ENCODE assay signal across 11 cellular contexts in the genomic region with DNA sequence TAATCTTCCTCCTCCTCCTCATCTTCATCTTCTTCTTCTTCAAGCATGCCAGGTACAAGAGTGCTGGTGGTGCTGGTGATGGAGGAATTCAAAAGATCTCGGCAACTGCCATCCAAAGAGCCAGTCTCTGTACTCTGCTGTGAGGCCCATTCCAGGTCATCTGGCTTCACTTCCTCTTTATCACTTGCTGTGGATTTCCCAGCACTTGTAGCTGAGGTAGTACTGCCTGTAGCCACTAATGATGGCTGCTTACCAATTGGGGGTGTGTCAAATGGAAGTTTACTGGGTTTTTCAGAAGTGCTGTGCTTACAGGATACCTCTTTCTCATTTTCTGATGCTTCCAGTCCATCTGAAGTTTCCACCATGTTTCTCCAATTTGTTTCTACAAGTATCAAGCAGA. TPM values are rescaled to one million over a fixed set of nuclear protein-coding genes. Genes with fewer than 3 reads are reported as not detected.
DNase-seq lines count a peak whose midpoint lies in the region; ATAC-seq, FAIRE-seq and TF ChIP-seq lines count a peak whose summit lies in the region.
"Had no signal": no experiment of that assay in that cellular context is flagged by ENCODE, and none has a peak within 500 bp of the region (broad histone marks: within the 10 kb centered on the region; RNA-seq: fewer than 3 reads in every experiment).

No MANE protein-coding gene starts in this region.

- FAIRE-seq in HepG2 (lab: Jason Lieb, UNC) = no peak
- FAIRE-seq: islet of Langerhans had no signal

- POLR2A ChIA-PET in HepG2 (lab: Yijun Ruan, JAX) = no interaction called here

- H4K20me1 ChIP-seq in HepG2 (ENCODE audit: insufficient read depth, low read length) = no peaks in the 10 kb centered on the region

- no peak for DNase-seq in right lobe of liver
- no peak for DNase-seq in HepG2 (ENCODE audit: low spot score)
- DNase-seq in SIG-M5 (lab: John Stamatoyannopoulos, UW) = peak; percentile 18
- no peak for DNase-seq in putamen (ENCODE audit: low spot score)
- no peak for DNase-seq in left colon
- DNase-seq in NCI-H2227 treated with DMSO at 0.1 percent for 48 hours (lab: John Stamatoyannopoulos, UW) = no peak
- DNase-seq: activated naive CD8-positive, alpha-beta T cell treated with anti-CD3 and anti-CD28 coated beads, Interleukin-2, amount 10 ng/mL, durations not matched to agents 7 days and 5 days; NCI-H226 had no signal

- in situ Hi-C loops in HepG2 (cut with HindIII; ENCODE audit: extremely low pct_ligation_motif_present, low pct_unique_long_range_greater_than_20kb) = no loop called here

- no peaks in the 10 kb centered on the region for H3K79me2 ChIP-seq in HepG2 (ENCODE audit: insufficient read depth, low read length)

- H3K4me1 ChIP-seq in right lobe of liver = peaks cover 0 to 4% (median 0%) of the 10 kb centered on the region in 4 donors
- no peaks in the 10 kb centered on the region for H3K4me1 ChIP-seq in HepG2 (ENCODE audit: insufficient read depth, low read length)

- H3K9me3 ChIP-seq in right lobe of liver (no peaks in the 10 kb centered on the region), HepG2 (ENCODE audit: low read length) (no peaks in the 10 kb centered on the region)

- H2AFZ ChIP-seq in HepG2 (ENCODE audit: low read length) = no peak overlapping the region

- intact Hi-C loops in right lobe of liver (cut with DNase I) (no loop called here), HepG2 (cut with micrococcal nuclease; ENCODE audit: unreplicated experiment) (no loop called here), left colon (cut with DNase I, micrococcal nuclease) (no loop called here)

- H3K4me3 ChIP-seq in right lobe of liver (no peak overlapping the region), HepG2 (replicated peaks in 1 of 3; ENCODE audit: insufficient read depth in 1 of 3, low read depth in 2 of 3, low read length in 3 of 3) (no peak overlapping the region)

- TF ChIP-seq EP300 in HepG2 (IDR thresholded peaks at IDR 0.05; ENCODE audit: low read depth in 2 of 2, low read length in 2 of 2) = no peak
- TF ChIP-seq EP300 in HepG2 (CRISPR knock-in tag; IDR thresholded peaks at IDR 0.05; ENCODE audit: borderline replicate concordance) = no peak

- CTCF ChIA-PET in HepG2 (lab: Yijun Ruan, JAX; ENCODE audit: low intra/inter-chr PET ratio, low total read pairs) = no interaction called here

- TF ChIP-seq POLR2A in right lobe of liver (IDR thresholded peaks at IDR 0.05) (no peak), HepG2 (IDR thresholded peaks at IDR 0.05; ENCODE audit: insufficient read depth in 1 of 2, low read depth in 2 of 2, low read length in 2 of 2) (no peak)

- ATAC-seq in right lobe of liver (peak in 3 of 4 donors; percentile 40 to 45 (median 43)), HepG2 (no peak), HG03108 (IDR thresholded peaks at IDR 0.05; ENCODE audit: unreplicated experiment) (peak; percentile 69), esophagus mucosa (no peak), left colon (no peak)

- H3K4me2 ChIP-seq in HepG2 (ENCODE audit: low read depth, low read length) = no peak overlapping the region

- H3K27me3 ChIP-seq in right lobe of liver = no peaks in the 10 kb centered on the region
- H3K27me3 ChIP-seq in HepG2 (ENCODE audit: control insufficient read depth in 1 of 2, insufficient read depth in 2 of 2, low read length in 2 of 2) = no peaks in the 10 kb centered on the region

- H3K27ac ChIP-seq in right lobe of liver (no peak overlapping the region), HepG2 (ENCODE audit: extremely low read length, insufficient read depth, low read length) (no peak overlapping the region)

- TF ChIP-seq RAD21 in HepG2 (CRISPR knock-in tag; IDR thresholded peaks at IDR 0.05) = no peak

- TF ChIP-seq CTCF in right lobe of liver (IDR thresholded peaks at IDR 0.05) (no peak), HepG2 (CRISPR knock-in tag; IDR thresholded peaks at IDR 0.05) (no peak)

- WGBS in right lobe of liver (ENCODE audit: insufficient coverage, low coverage, low lambda C conversion rate, missing lambda C conversion rate) = 88% methylated on average over 1 of the region's 1 CpG
- WGBS in HepG2 (ENCODE audit: low lambda C conversion rate) = 94% methylated on average over 1 of the region's 1 CpG

- no peak overlapping the region for H3K9ac ChIP-seq in HepG2 (ENCODE audit: insufficient read depth, low read depth, low read length)

- H3K36me3 ChIP-seq in right lobe of liver (peaks cover 0 to 45% (median 7%) of the 10 kb centered on the region in 4 donors), HepG2 (replicated peaks in 1 of 2; ENCODE audit: control insufficient read depth in 1 of 2, insufficient read depth in 2 of 2, low read length in 2 of 2) (peaks cover 4 to 46% of the 10 kb centered on the region in 2 experiments; a peak in 4 of 5 replicates)

- BruUV-seq in HepG2 (replicated peaks; lab: Mats Ljungman, UMichigan) = no TSS peak

TF ChIP-seq in HepG2, 621 proteins besides CTCF, POLR2A, EP300 and RAD21 (continues in another document):
- TF ChIP-seq HNF4A (CRISPR knock-in tag; IDR thresholded peaks at IDR 0.05) (no peak), MAZ (IDR thresholded peaks at IDR 0.05; ENCODE audit: borderline replicate concordance, low read depth, low read length) (no peak), MAZ (CRISPR knock-in tag; IDR thresholded peaks at IDR 0.05; ENCODE audit: low read depth) (no peak)

RNA-seq across cellular contexts. Expression of gene SHC4, which starts 28.8 kb away (rescaled TPM):
- total RNA-seq in right lobe of liver = under 1 TPM in 3 of 6 experiments, not detected in 3; 0.04 to 0.87 (median 0.04) TPM
- total RNA-seq in HepG2 (2016; rRNA removed; fragmentation: Illumina TruSeq; extraction: Trizol) = 0.04 TPM in 2 replicates
- not detected in 2 replicates for total RNA-seq in HepG2 (2016; cell fraction: cytosol; rRNA removed; fragmentation: Illumina TruSeq; extraction: Trizol; ENCODE audit: low read depth)
- not detected in 2 replicates for total RNA-seq in HepG2 (2016; cell fraction: insoluble cytoplasmic fraction; rRNA removed; fragmentation: Illumina TruSeq; extraction: Trizol)
- total RNA-seq in HepG2 (2016; cell fraction: membrane; rRNA removed; fragmentation: Illumina TruSeq; extraction: Trizol) = not detected in 2 replicates
- not detected in 2 replicates for total RNA-seq in HepG2 (2016; cell fraction: nucleus; rRNA removed; fragmentation: Illumina TruSeq; extraction: Trizol)
- polyA plus RNA-seq in HepG2 (2011; rRNA removed) = 0.01 TPM in 1 of 2 replicates, not detected in the other
- not detected in 2 replicates for polyA plus RNA-seq in HepG2 (2011; cell fraction: cytosol; rRNA removed)
- polyA plus RNA-seq in HepG2 (2011; cell fraction: nucleus; rRNA removed) = 0.14 TPM in 1 of 2 replicates, not detected in the other
- polyA plus RNA-seq in HepG2 (2012) = not detected in 2 replicates
- not detected in 2 replicates for polyA plus RNA-seq in HepG2 (2016; cell fraction: cytosol; fragmentation: Illumina TruSeq; extraction: Trizol; ENCODE audit: low read depth)
- not detected in 2 replicates for polyA plus RNA-seq in HepG2 (2016; cell fraction: insoluble cytoplasmic fraction; fragmentation: Illumina TruSeq; extraction: Trizol; ENCODE audit: low read depth)
- polyA plus RNA-seq in HepG2 (2016; cell fraction: membrane; fragmentation: Illumina TruSeq; extraction: Trizol; ENCODE audit: low read depth) = not detected in 2 replicates
- not detected in 2 replicates for polyA plus RNA-seq in HepG2 (2016; cell fraction: nucleus; fragmentation: Illumina TruSeq; extraction: Trizol; ENCODE audit: insufficient read depth, low read depth)
- polyA minus RNA-seq in HepG2 (2011; rRNA and poly(A)+ RNA removed; ENCODE audit: low replicate concordance) = 1.3 TPM in 1 of 2 replicates, not detected in the other
- polyA minus RNA-seq in HepG2 (2011; cell fraction: cytosol; rRNA and poly(A)+ RNA removed) = not detected in 2 replicates
- not detected in 2 replicates for polyA minus RNA-seq in HepG2 (2011; cell fraction: nucleus; rRNA and poly(A)+ RNA removed)
- not detected for total RNA-seq in esophagus mucosa
- under 1 TPM; 0.24 to 0.81 TPM for total RNA-seq in left colon

RNA-seq across cellular contexts. Expression of gene SECISBP2L, which starts 53.7 kb away (rescaled TPM):
- total RNA-seq in right lobe of liver (10 to 100 TPM; 13.5 to 24.6 (median 19.5) TPM), HepG2 (2016; rRNA removed; fragmentation: Illumina TruSeq; extraction: Trizol) (15.6 and 21.1 TPM in 2 replicates), esophagus mucosa (19.3 TPM), left colon (10 to 100 TPM; 40.9 to 48.5 TPM)
- 3.0 and 3.6 TPM in 2 replicates for total RNA-seq in HepG2 (2016; cell fraction: cytosol; rRNA removed; fragmentation: Illumina TruSeq; extraction: Trizol; ENCODE audit: low read depth)
- total RNA-seq in HepG2 (2016; cell fraction: insoluble cytoplasmic fraction; rRNA removed; fragmentation: Illumina TruSeq; extraction: Trizol) = 14.2 and 18.8 TPM in 2 replicates
- 5.3 and 6.5 TPM in 2 replicates for total RNA-seq in HepG2 (2016; cell fraction: membrane; rRNA removed; fragmentation: Illumina TruSeq; extraction: Trizol)
- total RNA-seq in HepG2 (2016; cell fraction: nucleus; rRNA removed; fragmentation: Illumina TruSeq; extraction: Trizol) = 21.4 and 27.4 TPM in 2 replicates
- 11.7 and 13.9 TPM in 2 replicates for polyA plus RNA-seq in HepG2 (2011; rRNA removed)
- polyA plus RNA-seq in HepG2 (2011; cell fraction: cytosol; rRNA removed) = 4.4 and 5.3 TPM in 2 replicates
- 9.7 and 11.1 TPM in 2 replicates for polyA plus RNA-seq in HepG2 (2011; cell fraction: nucleus; rRNA removed)
- polyA plus RNA-seq in HepG2 (2012) = 9.0 and 10.0 TPM in 2 replicates
- polyA plus RNA-seq in HepG2 (2016; cell fraction: cytosol; fragmentation: Illumina TruSeq; extraction: Trizol; ENCODE audit: low read depth) = 0.22 and 0.29 TPM in 2 replicates
- polyA plus RNA-seq in HepG2 (2016; cell fraction: insoluble cytoplasmic fraction; fragmentation: Illumina TruSeq; extraction: Trizol; ENCODE audit: low read depth) = 11.1 and 11.6 TPM in 2 replicates
- polyA plus RNA-seq in HepG2 (2016; cell fraction: membrane; fragmentation: Illumina TruSeq; extraction: Trizol; ENCODE audit: low read depth) = 0.93 and 1.1 TPM in 2 replicates
- 12.7 and 15.4 TPM in 2 replicates for polyA plus RNA-seq in HepG2 (2016; cell fraction: nucleus; fragmentation: Illumina TruSeq; extraction: Trizol; ENCODE audit: insufficient read depth, low read depth)
- polyA minus RNA-seq in HepG2 (2011; rRNA and poly(A)+ RNA removed; ENCODE audit: low replicate concordance) = 32.4 and 44.9 TPM in 2 replicates
- polyA minus RNA-seq in HepG2 (2011; cell fraction: cytosol; rRNA and poly(A)+ RNA removed) = 9.4 and 12.2 TPM in 2 replicates
- polyA minus RNA-seq in HepG2 (2011; cell fraction: nucleus; rRNA and poly(A)+ RNA removed) = 47.6 and 55.4 TPM in 2 replicates

Comparison
In these comparisons a context has a peak if more than half of its experiments do, and no peak if none do; other contexts are left out.
1. ATAC-seq: peak in right lobe of liver (3 of 4) and HG03108 (single experiment); none in HepG2 (single experiment), esophagus mucosa (single experiment) and left colon (single experiment).